16 cellular contexts compared by ENCODE assay signal in the genomic region with DNA sequence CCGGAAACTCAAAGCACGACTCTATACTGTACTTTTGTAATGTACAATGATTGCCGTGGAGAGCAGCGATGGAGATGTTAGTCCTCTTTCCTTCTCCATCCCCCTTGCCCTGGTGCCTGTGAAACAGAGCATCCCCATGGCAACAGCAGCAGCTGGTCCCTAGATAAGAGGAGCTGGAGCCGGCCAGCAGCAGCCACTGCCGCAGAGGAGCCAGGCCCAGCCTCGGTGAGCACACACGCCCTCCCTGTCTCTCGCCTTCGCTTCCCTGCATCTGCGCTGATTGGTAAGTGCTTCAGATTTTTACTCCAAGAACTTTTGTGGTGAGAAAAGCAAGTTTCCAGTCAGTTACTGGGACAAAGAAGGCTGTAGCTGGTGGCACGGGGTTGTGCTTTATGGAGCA. TPM values are rescaled to one million over a fixed set of nuclear protein-coding genes. Genes with fewer than 3 reads are reported as not detected.
DNase-seq lines count a peak whose midpoint lies in the region; FAIRE-seq and TF ChIP-seq lines count a peak whose summit lies in the region.
"Had no signal": no experiment of that assay in that cellular context is flagged by ENCODE, and none has a peak within 500 bp of the region (broad histone marks: within the 10 kb centered on the region; RNA-seq: fewer than 3 reads in every experiment).

A gene (plus strand): TSS at position 192 of the 400 bp plus-strand sequence. CDS start 5,227 bp downstream, outside the sequence.

- H3K9me3 ChIP-seq in H9 (ENCODE audit: control insufficient read depth, low read depth, low read length) (no peaks in the 10 kb centered on the region), neuronal stem cell (replicated peaks in 1 of 2; ENCODE audit: control insufficient read depth in 2 of 2, insufficient read depth in 1 of 2, low read depth in 1 of 2, low read length in 2 of 2) (no peaks in the 10 kb centered on the region), kidney (ENCODE audit: control insufficient read depth in 1 of 2, low read length in 2 of 2) (no peaks in the 10 kb centered on the region)
- H3K9me3 ChIP-seq: ascending aorta had no signal

- H2BK12ac ChIP-seq in H9 (ENCODE audit: insufficient read length, low read depth, low read length) (no peak within 1 kb of the TSS), neuronal stem cell (ENCODE audit: low read length) (no peak within 1 kb of the TSS)

- H3K27me3 Mint-ChIP-seq in H9 (ENCODE audit: low read depth) (peaks cover 12% of the 10 kb centered on the region; the same call in 1 of the 2 replicates), endothelial cell (ENCODE audit: unreplicated experiment) (peaks cover 3% of the 10 kb centered on the region)
- H3K27me3 Mint-ChIP-seq: natural killer cell treated with Interleukin-12 subunit alpha and Interleukin-12 subunit beta and Interleukin-15 and Interleukin-18, amount 100 ng/mL, for 72 hours had no signal

- H3K4me3 Mint-ChIP-seq in H9 (peak within 1 kb of the TSS; percentile 23 to 38; a peak in 3 of 5 replicates), endothelial cell (ENCODE audit: unreplicated experiment) (no peak within 1 kb of the TSS)
- H3K4me3 Mint-ChIP-seq: activated T-helper 1 cell treated with anti-CD3 and anti-CD28 coated beads, Interleukin-12 subunit alpha, Interleukin-12 subunit beta, Interleukin-2, Interleukin-4 antibody, amounts not matched to agents 30 ng/mL and 10 ng/mL and 1 ng/mL, durations not matched to agents 14 hours and 24 hours and 36 hours; HFFc6; natural killer cell treated with Interleukin-12 subunit alpha and Interleukin-12 subunit beta and Interleukin-15 and Interleukin-18, amount 100 ng/mL, for 72 hours had no signal

- H4K8ac ChIP-seq in H9 (replicated peaks; ENCODE audit: insufficient read length, low read depth, low read length) (no peak within 1 kb of the TSS), neuronal stem cell (ENCODE audit: low read depth, low read length) (no peak within 1 kb of the TSS)

- H3K36me3 ChIP-seq in neuronal stem cell (replicated peaks in 1 of 2; ENCODE audit: control insufficient read depth in 2 of 2, insufficient read depth in 2 of 2, low read length in 2 of 2) (no peaks in the 10 kb centered on the region), kidney (ENCODE audit: control insufficient read depth in 1 of 2, insufficient read depth in 2 of 2, low read length in 2 of 2) (no peaks in the 10 kb centered on the region)
- H3K36me3 ChIP-seq: ascending aorta had no signal

- no peak within 1 kb of the TSS for H2BK20ac ChIP-seq in H9 (ENCODE audit: low read depth, low read length, poor library complexity, severe bottlenecking)

- H3K14ac ChIP-seq in H9 (ENCODE audit: insufficient read depth, low read length), result no peak within 1 kb of the TSS
- H3K14ac ChIP-seq in neuronal stem cell (ENCODE audit: low read length), result no peak within 1 kb of the TSS

- H3K27ac ChIP-seq in H9 (ENCODE audit: insufficient read length, low read depth, low read length) (no peak within 1 kb of the TSS), neuronal stem cell (replicated peaks; ENCODE audit: low read length) (no peak within 1 kb of the TSS), kidney (ENCODE audit: low read depth in 2 of 2, low read length in 2 of 2) (no peak within 1 kb of the TSS)
- H3K27ac ChIP-seq: ascending aorta had no signal

- H3K27me3 ChIP-seq in H9 (ENCODE audit: insufficient read depth, low read length) (no peaks in the 10 kb centered on the region), neuronal stem cell (ENCODE audit: control insufficient read depth in 3 of 3, insufficient read depth in 3 of 3, low read depth in 1 of 3, low read length in 3 of 3) (no peaks in the 10 kb centered on the region)
- H3K27me3 ChIP-seq: ascending aorta had no signal

- H3K4me2 ChIP-seq in H9 (ENCODE audit: insufficient read depth, insufficient read length, low read length) (no peak within 1 kb of the TSS), neuronal stem cell (ENCODE audit: insufficient read depth, low read length, poor library complexity, severe bottlenecking) (no peak within 1 kb of the TSS)

- H4K20me1 ChIP-seq in H9 (ENCODE audit: control insufficient read depth, insufficient read depth, insufficient read length), result no peaks in the 10 kb centered on the region

- H3K4me1 ChIP-seq in H9 (ENCODE audit: insufficient read depth, low read length) (peaks cover 21% of the 10 kb centered on the region), neuronal stem cell (ENCODE audit: control insufficient read depth in 2 of 2, insufficient read depth in 1 of 2, low read depth in 1 of 2, low read length in 2 of 2) (peaks cover 0 to 10% of the 10 kb centered on the region in 2 donors), kidney (ENCODE audit: control insufficient read depth in 1 of 2, insufficient read depth in 1 of 2, low read depth in 1 of 2, low read length in 2 of 2) (no peaks in the 10 kb centered on the region)
- H3K4me1 ChIP-seq: ascending aorta had no signal

- H2BK120ac ChIP-seq in H9 (ENCODE audit: low read depth, low read length, poor library complexity, severe bottlenecking), result no peak within 1 kb of the TSS
- H2BK120ac ChIP-seq in neuronal stem cell (ENCODE audit: low read depth, low read length), result no peak within 1 kb of the TSS

- WGBS in H9 (ENCODE audit: extremely low coverage, insufficient read length, low lambda C conversion rate), result no CpG with 5 or more reads among the region's 12 CpGs
- no CpG with 5 or more reads among the region's 12 CpGs for WGBS in neuronal stem cell (ENCODE audit: extremely low coverage in 2 of 2, insufficient read length in 2 of 2, insufficient replicate concordance in 1 of 2), 2 donors

- peak; percentile 57 for DNase-seq in H9
- DNase-seq in NCI-H2171 treated with DMSO at 0.1 percent for 48 hours (lab: John Stamatoyannopoulos, UW), result peak; percentile 84
- peak; percentile 39 for DNase-seq in endothelial cell (ENCODE audit: low spot score)
- peak; percentile 6 for DNase-seq in neuronal stem cell (ENCODE audit: low spot score)
- DNase-seq in kidney, result no peak
- DNase-seq in NCI-H345 treated with DMSO at 0.1 percent for 48 hours (lab: John Stamatoyannopoulos, UW; ENCODE audit: unreplicated experiment), result no peak
- no peak for DNase-seq in NCI-H187 (lab: John Stamatoyannopoulos, UW)
- DNase-seq: activated CD4-positive, alpha-beta T cell treated with anti-CD3 and anti-CD28 coated beads, Interleukin-2, amount 50 U/mL, for 1 hour; HFFc6; T-helper 1 cell had no signal

- H3K4me3 ChIP-seq in neuronal stem cell (ENCODE audit: low read length in 2 of 2), result no peak within 1 kb of the TSS
- H3K4me3 ChIP-seq in kidney (ENCODE audit: low read length in 2 of 2), result no peak within 1 kb of the TSS
- H3K4me3 ChIP-seq: ascending aorta had no signal

- H3K18ac ChIP-seq in H9 (ENCODE audit: insufficient read length, low read depth, low read length), result no peak within 1 kb of the TSS
- H3K18ac ChIP-seq in neuronal stem cell (ENCODE audit: low read length), result no peak within 1 kb of the TSS

- no peak within 1 kb of the TSS for H3K56ac ChIP-seq in H9 (ENCODE audit: insufficient read length, low read depth, low read length)

- H3K4ac ChIP-seq in H9 (ENCODE audit: low read depth, low read length) (no peak within 1 kb of the TSS), neuronal stem cell (ENCODE audit: low read length) (no peak within 1 kb of the TSS)

- H3K79me1 ChIP-seq in H9 (ENCODE audit: insufficient read depth, low read depth, low read length, poor library complexity, severe bottlenecking), result no peaks in the 10 kb centered on the region
- no peaks in the 10 kb centered on the region for H3K79me1 ChIP-seq in neuronal stem cell (ENCODE audit: low read depth, low read length)

- H2AFZ ChIP-seq in H9 (ENCODE audit: low read length) (no peak within 1 kb of the TSS), neuronal stem cell (ENCODE audit: low read length) (no peak within 1 kb of the TSS)

- intact Hi-C loops in kidney (cut with DNase I), result no loop called here

- H2BK5ac ChIP-seq in H9 (ENCODE audit: insufficient read length, low read length) (no peak within 1 kb of the TSS), neuronal stem cell (ENCODE audit: low read length) (no peak within 1 kb of the TSS)

- FAIRE-seq in kidney (lab: Jason Lieb, UNC), result no peak
- FAIRE-seq: HTR-8/SVneo had no signal

- H3K4me1 Mint-ChIP-seq in H9, result peaks cover 35 to 49% of the 10 kb centered on the region in 2 experiments
- H3K4me1 Mint-ChIP-seq in endothelial cell (ENCODE audit: unreplicated experiment), result no peaks in the 10 kb centered on the region

- no peaks in the 10 kb centered on the region; a peak in 1 of 5 replicates for H3K9me3 Mint-ChIP-seq in H9
- H3K9me3 Mint-ChIP-seq in endothelial cell (ENCODE audit: unreplicated experiment), result no peaks in the 10 kb centered on the region
- H3K9me3 Mint-ChIP-seq: activated T-helper 1 cell treated with anti-CD3 and anti-CD28 coated beads, Interleukin-12 subunit alpha, Interleukin-12 subunit beta, Interleukin-2, Interleukin-4 antibody, amounts not matched to agents 30 ng/mL and 10 ng/mL and 1 ng/mL, durations not matched to agents 14 hours and 24 hours and 36 hours; natural killer cell treated with Interleukin-12 subunit alpha and Interleukin-12 subunit beta and Interleukin-15 and Interleukin-18, amount 100 ng/mL, for 72 hours had no signal

- H3K23ac ChIP-seq in H9 (ENCODE audit: insufficient read length, low read depth, low read length), result no peak within 1 kb of the TSS
- no peak within 1 kb of the TSS for H3K23ac ChIP-seq in neuronal stem cell (ENCODE audit: low read depth, low read length, poor library complexity)

- H3T11ph ChIP-seq in H9 (ENCODE audit: low read length), result no peak within 1 kb of the TSS

- H3K79me2 ChIP-seq in H9 (ENCODE audit: insufficient read depth, low read length), result no peaks in the 10 kb centered on the region

- H3K36me3 Mint-ChIP-seq in H9 (ENCODE audit: insufficient read depth in 1 of 3, low read depth in 3 of 3), result no peaks in the 10 kb centered on the region
- no peaks in the 10 kb centered on the region for H3K36me3 Mint-ChIP-seq in endothelial cell (ENCODE audit: low read depth, unreplicated experiment)
- H3K36me3 Mint-ChIP-seq: natural killer cell treated with Interleukin-12 subunit alpha and Interleukin-12 subunit beta and Interleukin-15 and Interleukin-18, amount 100 ng/mL, for 72 hours had no signal

- TF ChIP-seq CTCF in H9 (conservative IDR thresholded peaks at IDR 0.05) (no peak), endothelial cell (IDR thresholded peaks at IDR 0.05; ENCODE audit: unreplicated experiment) (no peak), kidney (IDR thresholded peaks at IDR 0.05; ENCODE audit: borderline replicate concordance, extremely low read depth, insufficient read depth) (no peak)

- H4K91ac ChIP-seq in H9 (ENCODE audit: insufficient read length, low read depth, low read length), result no peak within 1 kb of the TSS
- no peak within 1 kb of the TSS for H4K91ac ChIP-seq in neuronal stem cell (ENCODE audit: low read depth, low read length, poor library complexity)

- H2AK5ac ChIP-seq in H9 (ENCODE audit: insufficient read length, low read length) (no peak within 1 kb of the TSS), neuronal stem cell (ENCODE audit: low read depth, low read length) (no peak within 1 kb of the TSS)

- no peak within 1 kb of the TSS for H3K9ac ChIP-seq in H9 (ENCODE audit: extremely low read depth, insufficient read length, low read length)
- no peak within 1 kb of the TSS for H3K9ac ChIP-seq in neuronal stem cell (ENCODE audit: low read depth, low read length, poor library complexity)
- no peak within 1 kb of the TSS for H3K9ac ChIP-seq in kidney (ENCODE audit: low read length in 2 of 2)

- H3K27ac Mint-ChIP-seq in H9, result peak within 1 kb of the TSS in 1 of 3 experiments; percentile 22; a peak in 1 of 7 replicates
- no peak within 1 kb of the TSS for H3K27ac Mint-ChIP-seq in endothelial cell (ENCODE audit: unreplicated experiment)
- H3K27ac Mint-ChIP-seq: activated T-helper 1 cell treated with anti-CD3 and anti-CD28 coated beads, Interleukin-12 subunit alpha, Interleukin-12 subunit beta, Interleukin-2, Interleukin-4 antibody, amounts not matched to agents 30 ng/mL and 10 ng/mL and 1 ng/mL, durations not matched to agents 14 hours and 24 hours and 36 hours; HFFc6; natural killer cell treated with Interleukin-12 subunit alpha and Interleukin-12 subunit beta and Interleukin-15 and Interleukin-18, amount 100 ng/mL, for 72 hours had no signal

- H2BK15ac ChIP-seq in H9 (ENCODE audit: low read depth, low read length), result no peak within 1 kb of the TSS
- no peak within 1 kb of the TSS for H2BK15ac ChIP-seq in neuronal stem cell (ENCODE audit: low read length)

- H3K23me2 ChIP-seq in H9 (ENCODE audit: insufficient read length, low read depth, low read length, poor library complexity, severe bottlenecking), result no peaks in the 10 kb centered on the region

- H4K5ac ChIP-seq in H9 (ENCODE audit: insufficient read length, low read depth, low read length), result no peak within 1 kb of the TSS

RNA-seq across cellular contexts. Expression of the gene that starts here (rescaled TPM):
- 1.2 and 1.7 TPM in 2 replicates for total RNA-seq in H9 (2021)
- total RNA-seq in endothelial cell (ENCODE audit: unreplicated experiment), result 0.36 TPM
- polyA plus RNA-seq in neuronal stem cell (2013, experiment 1 of 2), result 0.01 TPM
- polyA plus RNA-seq in neuronal stem cell (2013, experiment 2 of 2), result not detected
- not detected for total RNA-seq in kidney
- polyA plus RNA-seq in kidney (ENCODE audit: insufficient read depth, low read depth, low replicate concordance), result not detected
- total RNA-seq: activated T-helper 1 cell treated with anti-CD3 and anti-CD28 coated beads, Interleukin-12 subunit alpha, Interleukin-12 subunit beta, Interleukin-2, Interleukin-4 antibody, amounts not matched to agents 30 ng/mL and 10 ng/mL and 1 ng/mL, durations not matched to agents 14 hours and 24 hours and 36 hours; ascending aorta; fibroblast of villous mesenchyme; HFFc6; left lobe of liver; natural killer cell treated with Interleukin-12 subunit alpha and Interleukin-12 subunit beta and Interleukin-15 and Interleukin-18, amount 100 ng/mL, for 72 hours had no signal

Comparison
In these comparisons a context has a peak if more than half of its experiments do, and no peak if none do; other contexts are left out.
1. Peak in DNase-seq in endothelial cell; RNA of the gene not detected or under 1 TPM.
2. DNase-seq: peak in H9 (single experiment), NCI-H2171 treated with DMSO at 0.1 percent for 48 hours (single experiment) and neuronal stem cell (single experiment); none in kidney (single experiment), NCI-H345 treated with DMSO at 0.1 percent for 48 hours (single experiment) and NCI-H187 (0 of 2).